In the genomic region with DNA sequence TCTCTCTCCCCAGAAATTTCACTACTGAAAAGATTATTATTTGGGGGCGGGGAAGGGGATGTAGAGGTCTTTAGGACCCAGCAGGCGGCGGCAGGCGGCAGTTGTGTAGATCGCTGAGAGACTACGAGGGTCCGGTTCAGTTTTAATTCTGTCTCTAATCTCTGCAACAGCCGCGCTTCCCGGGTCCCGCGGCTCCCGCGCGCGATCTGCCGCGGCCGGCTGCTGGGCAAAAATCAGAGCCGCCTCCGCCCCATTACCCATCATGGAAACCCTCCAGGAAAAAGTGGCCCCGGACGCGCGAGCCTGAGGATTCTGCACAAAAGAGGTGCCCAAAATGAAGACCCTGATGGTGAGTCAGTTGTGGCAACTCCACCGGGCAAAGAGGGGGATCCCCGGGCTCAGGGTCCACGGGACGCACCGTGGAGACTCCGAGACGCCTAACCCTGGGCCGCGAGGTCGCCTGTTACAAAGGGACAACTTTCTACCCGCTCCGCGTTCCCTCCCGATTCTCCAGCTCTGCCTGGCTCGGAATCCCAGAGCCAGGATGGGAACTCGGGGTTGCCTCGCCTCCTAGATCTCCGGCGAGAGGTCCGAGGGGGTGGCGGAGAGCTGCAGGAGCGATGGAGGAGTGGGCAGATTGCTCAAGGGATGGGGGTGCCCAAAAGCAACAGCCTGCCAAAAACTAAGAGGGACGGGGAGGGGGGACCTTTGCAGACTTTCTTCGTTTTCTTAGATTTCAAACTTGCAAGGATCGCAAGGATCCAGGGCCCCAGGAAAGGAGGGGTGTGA, we compare ENCODE assay signal across 9 cellular contexts. TPM values are rescaled to one million over a fixed set of nuclear protein-coding genes. Genes with fewer than 3 reads are reported as not detected.
A peak's percentile ranks its signal among the peaks of the same experiment; 100 is the strongest.
DNase-seq lines count a peak whose midpoint lies in the region; ATAC-seq, FAIRE-seq and TF ChIP-seq lines count a peak whose summit lies in the region.
"Had no signal": no experiment of that assay in that cellular context is flagged by ENCODE, and none has a peak within 500 bp of the region (broad histone marks: within the 10 kb centered on the region; RNA-seq: fewer than 3 reads in every experiment).

A gene (plus strand): TSS at position 139 of the 789 bp plus-strand sequence.

- H3K9me3 ChIP-seq in HepG2 (ENCODE audit: low read length) (no peaks in the 10 kb centered on the region), Caco-2 (no peaks in the 10 kb centered on the region)

- no peaks in the 10 kb centered on the region for H3K4me1 ChIP-seq in HepG2 (ENCODE audit: insufficient read depth, low read length)
- no peaks in the 10 kb centered on the region for H3K4me1 ChIP-seq in Caco-2

- no peak for FAIRE-seq in HepG2 (lab: Jason Lieb, UNC)

- no peak within 1 kb of the TSS for H3K4me3 Mint-ChIP-seq in Caco-2 (ENCODE audit: unreplicated experiment)

- H3K27ac Mint-ChIP-seq in Caco-2 (ENCODE audit: unreplicated experiment) = no peak within 1 kb of the TSS

- H3K27ac ChIP-seq in caudate nucleus (ENCODE audit: low read depth, low read length) = no peak within 1 kb of the TSS
- H3K27ac ChIP-seq in HepG2 (ENCODE audit: extremely low read length, insufficient read depth, low read length) = no peak within 1 kb of the TSS
- H3K27ac ChIP-seq in temporal lobe (ENCODE audit: low read depth, low read length) = peak within 1 kb of the TSS; percentile 27

- TF ChIP-seq RAD21 in HepG2 (CRISPR knock-in tag; IDR thresholded peaks at IDR 0.05) = no peak

- TF ChIP-seq EP300 in HepG2 (IDR thresholded peaks at IDR 0.05; ENCODE audit: low read depth in 2 of 2, low read length in 2 of 2) (no peak), HepG2 (CRISPR knock-in tag; IDR thresholded peaks at IDR 0.05; ENCODE audit: borderline replicate concordance) (no peak)

- CTCF ChIA-PET in HepG2 (lab: Yijun Ruan, JAX; ENCODE audit: low intra/inter-chr PET ratio, low total read pairs) = no interaction called here
- CTCF ChIA-PET in Caco-2 (lab: Charles Lee) = no interaction called here

- H3K79me2 ChIP-seq in HepG2 (ENCODE audit: insufficient read depth, low read length) = no peaks in the 10 kb centered on the region

- no TSS peak for BruUV-seq in HepG2 (replicated peaks; lab: Mats Ljungman, UMichigan)
- BruUV-seq in Caco-2 (replicated peaks; lab: Mats Ljungman, UMichigan) = no TSS peak

- POLR2A ChIA-PET in HepG2 (lab: Yijun Ruan, JAX) = no interaction called here
- POLR2A ChIA-PET in Caco-2 (lab: Charles Lee) = no interaction called here

- ATAC-seq in HepG2 (peak; percentile 36; the same call in 1 of the 3 replicates), HG02852 (IDR thresholded peaks at IDR 0.05; ENCODE audit: unreplicated experiment) (no peak)

- H3K9ac ChIP-seq in HepG2 (ENCODE audit: insufficient read depth, low read depth, low read length) = no peak within 1 kb of the TSS

- peak within 1 kb of the TSS; percentile 7; the same call in 1 of the 2 replicates for H3K4me2 ChIP-seq in HepG2 (ENCODE audit: low read depth, low read length)

- TF ChIP-seq POLR2A in HepG2 (IDR thresholded peaks at IDR 0.05; ENCODE audit: insufficient read depth in 1 of 2, low read depth in 2 of 2, low read length in 2 of 2) = no peak

- H2AFZ ChIP-seq in HepG2 (ENCODE audit: low read length) = no peak within 1 kb of the TSS

- in situ Hi-C loops in HepG2 (cut with HindIII; ENCODE audit: extremely low pct_ligation_motif_present, low pct_unique_long_range_greater_than_20kb) = no loop called here

- H3K4me3 ChIP-seq in HepG2 (replicated peaks in 1 of 3; ENCODE audit: insufficient read depth in 1 of 3, low read depth in 2 of 3, low read length in 3 of 3) (no peak within 1 kb of the TSS), Caco-2 (ENCODE audit: low read depth, low read length) (no peak within 1 kb of the TSS)

- no peaks in the 10 kb centered on the region for H3K9me3 Mint-ChIP-seq in Caco-2 (ENCODE audit: unreplicated experiment)

- 27% methylated on average over 38 of the region's 50 CpGs for WGBS in HepG2 (ENCODE audit: low lambda C conversion rate)

- peak; percentile 7 for DNase-seq in NCI-H1105 (lab: John Stamatoyannopoulos, UW)
- DNase-seq in NCI-H1105 treated with DMSO at 0.1 percent for 48 hours (lab: John Stamatoyannopoulos, UW) = no peak
- peak; percentile 40 for DNase-seq in NCI-H524 treated with DMSO at 0.1 percent for 48 hours (lab: John Stamatoyannopoulos, UW)
- peak in 38 of 61 donors; percentile 4 to 65 (median 32) for DNase-seq in caudate nucleus (lab: John Stamatoyannopoulos, UW)
- no peak for DNase-seq in HepG2 (ENCODE audit: low spot score)
- DNase-seq in Caco-2 = no peak

- peaks cover 15% of the 10 kb centered on the region for H3K27me3 Mint-ChIP-seq in Caco-2 (ENCODE audit: insufficient read depth, unreplicated experiment)

- no peaks in the 10 kb centered on the region for H3K36me3 Mint-ChIP-seq in Caco-2 (ENCODE audit: insufficient read depth, unreplicated experiment)

- 0 out of 5 replicates have a peak, but pooled peaks cover 0 to 10% of the 10 kb centered on the region in 2 experiments for H3K27me3 ChIP-seq in HepG2 (ENCODE audit: control insufficient read depth in 1 of 2, insufficient read depth in 2 of 2, low read length in 2 of 2)
- H3K27me3 ChIP-seq in Caco-2 (replicated peaks; ENCODE audit: control insufficient read depth, insufficient read depth, low read length) = no peaks in the 10 kb centered on the region

- H4K20me1 ChIP-seq in HepG2 (ENCODE audit: insufficient read depth, low read length) = no peaks in the 10 kb centered on the region

- TF ChIP-seq CTCF in HepG2 (CRISPR knock-in tag; IDR thresholded peaks at IDR 0.05) (no peak), Caco-2 (IDR thresholded peaks at IDR 0.05; ENCODE audit: insufficient read depth in 1 of 2, low read depth in 1 of 2, low read length in 1 of 2, severe bottlenecking in 1 of 2, unreplicated experiment in 1 of 2) (no peak)

- intact Hi-C loops in HepG2 (cut with micrococcal nuclease; ENCODE audit: unreplicated experiment) (no loop called here), Caco-2 (cut with micrococcal nuclease; ENCODE audit: unreplicated experiment) (no loop called here)

- H3K36me3 ChIP-seq in HepG2 (replicated peaks in 1 of 2; ENCODE audit: control insufficient read depth in 1 of 2, insufficient read depth in 2 of 2, low read length in 2 of 2) = no peaks in the 10 kb centered on the region
- no peaks in the 10 kb centered on the region for H3K36me3 ChIP-seq in Caco-2 (ENCODE audit: control insufficient read depth, insufficient read depth, low read length)

- no peaks in the 10 kb centered on the region for H3K4me1 Mint-ChIP-seq in Caco-2 (ENCODE audit: low read depth, unreplicated experiment)

TF ChIP-seq in HepG2, 621 proteins besides CTCF, POLR2A, EP300 and RAD21 (continues in another document):
- TF ChIP-seq, protein P1, sequence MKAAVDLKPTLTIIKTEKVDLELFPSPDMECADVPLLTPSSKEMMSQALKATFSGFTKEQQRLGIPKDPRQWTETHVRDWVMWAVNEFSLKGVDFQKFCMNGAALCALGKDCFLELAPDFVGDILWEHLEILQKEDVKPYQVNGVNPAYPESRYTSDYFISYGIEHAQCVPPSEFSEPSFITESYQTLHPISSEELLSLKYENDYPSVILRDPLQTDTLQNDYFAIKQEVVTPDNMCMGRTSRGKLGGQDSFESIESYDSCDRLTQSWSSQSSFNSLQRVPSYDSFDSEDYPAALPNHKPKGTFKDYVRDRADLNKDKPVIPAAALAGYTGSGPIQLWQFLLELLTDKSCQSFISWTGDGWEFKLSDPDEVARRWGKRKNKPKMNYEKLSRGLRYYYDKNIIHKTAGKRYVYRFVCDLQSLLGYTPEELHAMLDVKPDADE (CRISPR knock-in tag; IDR thresholded peaks at IDR 0.05) = no peak

RNA-seq across cellular contexts. Expression of the gene that starts here (rescaled TPM):
- total RNA-seq in HepG2 (2016; rRNA removed; fragmentation: Illumina TruSeq; extraction: Trizol) = not detected in 2 replicates
- not detected in 2 replicates for total RNA-seq in HepG2 (2016; cell fraction: cytosol; rRNA removed; fragmentation: Illumina TruSeq; extraction: Trizol; ENCODE audit: low read depth)
- not detected in 2 replicates for total RNA-seq in HepG2 (2016; cell fraction: insoluble cytoplasmic fraction; rRNA removed; fragmentation: Illumina TruSeq; extraction: Trizol)
- total RNA-seq in HepG2 (2016; cell fraction: membrane; rRNA removed; fragmentation: Illumina TruSeq; extraction: Trizol) = not detected in 2 replicates
- not detected in 2 replicates for total RNA-seq in HepG2 (2016; cell fraction: nucleus; rRNA removed; fragmentation: Illumina TruSeq; extraction: Trizol)
- polyA plus RNA-seq in HepG2 (2011; rRNA removed) = not detected in 2 replicates
- polyA plus RNA-seq in HepG2 (2011; cell fraction: cytosol; rRNA removed) = not detected in 2 replicates
- not detected in 2 replicates for polyA plus RNA-seq in HepG2 (2011; cell fraction: nucleus; rRNA removed)
- not detected in 2 replicates for polyA plus RNA-seq in HepG2 (2012)
- not detected in 2 replicates for polyA plus RNA-seq in HepG2 (2016; cell fraction: cytosol; fragmentation: Illumina TruSeq; extraction: Trizol; ENCODE audit: low read depth)
- not detected in 2 replicates for polyA plus RNA-seq in HepG2 (2016; cell fraction: insoluble cytoplasmic fraction; fragmentation: Illumina TruSeq; extraction: Trizol; ENCODE audit: low read depth)
- not detected in 2 replicates for polyA plus RNA-seq in HepG2 (2016; cell fraction: membrane; fragmentation: Illumina TruSeq; extraction: Trizol; ENCODE audit: low read depth)
- polyA plus RNA-seq in HepG2 (2016; cell fraction: nucleus; fragmentation: Illumina TruSeq; extraction: Trizol; ENCODE audit: insufficient read depth, low read depth) = not detected in 2 replicates
- not detected in 2 replicates for polyA minus RNA-seq in HepG2 (2011; rRNA and poly(A)+ RNA removed; ENCODE audit: low replicate concordance)
- polyA minus RNA-seq in HepG2 (2011; cell fraction: cytosol; rRNA and poly(A)+ RNA removed) = not detected in 2 replicates
- not detected in 2 replicates for polyA minus RNA-seq in HepG2 (2011; cell fraction: nucleus; rRNA and poly(A)+ RNA removed)
- total RNA-seq in temporal lobe = 31.2 TPM
- 0.09 and 0.14 TPM in 2 replicates for total RNA-seq in Caco-2 (2022)
- total RNA-seq: T-helper 2 cell treated with Interferon-gamma antibody and Interleukin-4, amounts not matched to agents 100 ng/mL and 5 ng/mL, for 36 hours had no signal

Comparison
In these comparisons a context has a peak if more than half of its experiments do, and no peak if none do; other contexts are left out.
1. RNA of the gene that starts here (total RNA-seq): 31.2 TPM in temporal lobe (single experiment); 0.09 to 0.14 TPM in Caco-2 and not detected in HepG2; every median in the first group is over 10 times any median in the second.
2. DNase-seq: peak in NCI-H1105 (single experiment), NCI-H524 treated with DMSO at 0.1 percent for 48 hours (single experiment) and caudate nucleus (38 of 61); none in NCI-H1105 treated with DMSO at 0.1 percent for 48 hours (single experiment), HepG2 (single experiment) and Caco-2 (0 of 2).
3. Peak in ATAC-seq and H3K4me2 ChIP-seq in HepG2; RNA of the gene not detected or under 1 TPM.